ENCODE assay signal across 33 cellular contexts in the genomic region with DNA sequence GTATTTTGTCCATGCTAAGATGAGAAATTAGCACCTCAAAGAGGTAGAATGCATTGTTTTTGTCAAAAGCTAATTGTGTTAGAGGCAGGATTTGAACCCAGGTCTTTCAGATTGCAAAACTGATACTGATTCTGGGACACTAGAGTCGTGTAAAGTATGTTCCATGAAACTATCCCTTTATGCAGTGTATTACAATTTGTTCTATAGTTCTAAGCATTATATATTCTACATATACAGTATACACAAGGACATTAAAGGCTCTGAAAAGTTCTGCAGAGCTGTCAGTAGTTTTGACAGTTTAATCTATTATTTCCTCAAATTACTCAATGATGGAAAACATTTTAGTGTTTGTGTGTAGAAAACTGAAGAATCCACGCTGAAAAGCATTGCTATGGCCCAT. TPM values are rescaled to one million over a fixed set of nuclear protein-coding genes. Genes with fewer than 3 reads are reported as not detected.
DNase-seq lines count a peak whose midpoint lies in the region; ATAC-seq, FAIRE-seq and TF ChIP-seq lines count a peak whose summit lies in the region.
"Had no signal": no experiment of that assay in that cellular context is flagged by ENCODE, and none has a peak within 500 bp of the region (broad histone marks: within the 10 kb centered on the region; RNA-seq: fewer than 3 reads in every experiment).

No MANE protein-coding gene starts in this region.

- 73% methylated on average over 2 of the region's 2 CpGs for WGBS in HepG2 (ENCODE audit: low lambda C conversion rate)
- WGBS in right lobe of liver (ENCODE audit: insufficient coverage, low coverage, low lambda C conversion rate, missing lambda C conversion rate), result 27% methylated on average over 2 of the region's 2 CpGs

- peaks cover 4% of the 10 kb centered on the region for H3K9me3 Mint-ChIP-seq in activated T-helper 17 cell treated with anti-CD3 and anti-CD28 coated beads, Interleukin-2, amount 50 U/mL, for 72 hours
- no peaks in the 10 kb centered on the region for H3K9me3 Mint-ChIP-seq in naive thymus-derived CD8-positive, alpha-beta T cell
- H3K9me3 Mint-ChIP-seq: CD4-positive, CD25-positive, alpha-beta regulatory T cell; CD8-positive, alpha-beta memory T cell had no signal

- in situ Hi-C loops in HepG2 (cut with HindIII; ENCODE audit: extremely low pct_ligation_motif_present, low pct_unique_long_range_greater_than_20kb), result no loop called here

- peaks cover 52% of the 10 kb centered on the region for H3K79me2 ChIP-seq in HepG2 (ENCODE audit: insufficient read depth, low read length)

- no peak overlapping the region for H2AFZ ChIP-seq in HepG2 (ENCODE audit: low read length)

- no peak for FAIRE-seq in HepG2 (lab: Jason Lieb, UNC)
- FAIRE-seq: A204.1, GM12878, GM12892, GM18507 had no signal

- intact Hi-C loops in HepG2 (cut with micrococcal nuclease; ENCODE audit: unreplicated experiment), result no loop called here
- intact Hi-C loops in right lobe of liver (cut with DNase I), result no loop called here
- intact Hi-C loops in mucosa of descending colon (cut with DNase I, micrococcal nuclease), result no loop called here

- H3K27me3 Mint-ChIP-seq in T-helper 17 cell, result peaks cover 31% of the 10 kb centered on the region
- H3K27me3 Mint-ChIP-seq in activated T-helper 17 cell treated with anti-CD3 and anti-CD28 coated beads, Interleukin-2, amount 50 U/mL, for 72 hours, result peaks cover 4% of the 10 kb centered on the region
- H3K27me3 Mint-ChIP-seq in naive thymus-derived CD8-positive, alpha-beta T cell, result peaks cover 0 to 18% (median 2%) of the 10 kb centered on the region in 5 donors

- peak overlapping the region; percentile 43 for H3K27ac Mint-ChIP-seq in T-helper 17 cell
- peak overlapping the region; percentile 89 for H3K27ac Mint-ChIP-seq in activated T-helper 17 cell treated with anti-CD3 and anti-CD28 coated beads, Interleukin-2, amount 50 U/mL, for 72 hours
- H3K27ac Mint-ChIP-seq in naive thymus-derived CD8-positive, alpha-beta T cell, result no peak overlapping the region
- H3K27ac Mint-ChIP-seq: CD4-positive, alpha-beta memory T cell; CD4-positive, CD25-positive, alpha-beta regulatory T cell; CD8-positive, alpha-beta memory T cell had no signal

- DNase-seq in HepG2 (ENCODE audit: low spot score), result no peak
- no peak for DNase-seq in right lobe of liver
- DNase-seq in T-helper 17 cell, result no peak
- no peak for DNase-seq in mucosa of descending colon
- DNase-seq in naive thymus-derived CD8-positive, alpha-beta T cell, result no peak
- DNase-seq: 8988T; ACHN; BE2C; C1 segment of cervical spinal cord; CD4-positive, alpha-beta memory T cell; CD4-positive, CD25-positive, alpha-beta regulatory T cell; CD8-positive, alpha-beta memory T cell; COR-L47; DMS 273 treated with DMSO at 0.1 percent for 48 hours; DMS153; DMS53; DMS79; DND-41; EL; GDM1 had no signal

- peaks cover 100% of the 10 kb centered on the region for H4K20me1 ChIP-seq in HepG2 (ENCODE audit: insufficient read depth, low read length)
- H4K20me1 ChIP-seq: BLaER1 had no signal

- TF ChIP-seq EP300 in HepG2 (IDR thresholded peaks at IDR 0.05; ENCODE audit: low read depth in 2 of 2, low read length in 2 of 2), result no peak
- no peak for TF ChIP-seq EP300 in HepG2 (CRISPR knock-in tag; IDR thresholded peaks at IDR 0.05; ENCODE audit: borderline replicate concordance)

- H3K9me3 ChIP-seq in HepG2 (ENCODE audit: low read length), result no peaks in the 10 kb centered on the region
- no peaks in the 10 kb centered on the region for H3K9me3 ChIP-seq in right lobe of liver
- no peaks in the 10 kb centered on the region for H3K9me3 ChIP-seq in T-helper 17 cell (ENCODE audit: control insufficient read depth, low read length, poor library complexity, severe bottlenecking)
- H3K9me3 ChIP-seq in neutrophil, result peaks cover 5% of the 10 kb centered on the region
- H3K9me3 ChIP-seq in mucosa of descending colon, result no peaks in the 10 kb centered on the region
- H3K9me3 ChIP-seq: BE2C, BLaER1 had no signal

- TF ChIP-seq RAD21 in HepG2 (CRISPR knock-in tag; IDR thresholded peaks at IDR 0.05), result no peak

- peak overlapping the region in 1 of 3 experiments; percentile 47; a peak in 2 of 6 replicates for H3K4me3 ChIP-seq in HepG2 (replicated peaks in 1 of 3; ENCODE audit: insufficient read depth in 1 of 3, low read depth in 2 of 3, low read length in 3 of 3)
- H3K4me3 ChIP-seq in right lobe of liver, result peak overlapping the region in 1 of 3 donors; percentile 7
- H3K4me3 ChIP-seq in neutrophil (ENCODE audit: low read depth in 1 of 2, low read length in 1 of 2), result no peak overlapping the region
- no peak overlapping the region for H3K4me3 ChIP-seq in mucosa of descending colon
- H3K4me3 ChIP-seq: BLaER1, GM12878 had no signal

- no TSS peak for BruUV-seq in HepG2 (replicated peaks; lab: Mats Ljungman, UMichigan)

- H3K27me3 ChIP-seq in HepG2 (ENCODE audit: control insufficient read depth in 1 of 2, insufficient read depth in 2 of 2, low read length in 2 of 2), result no peaks in the 10 kb centered on the region
- H3K27me3 ChIP-seq in right lobe of liver, result no peaks in the 10 kb centered on the region
- no peaks in the 10 kb centered on the region for H3K27me3 ChIP-seq in neutrophil
- H3K27me3 ChIP-seq: BLaER1 had no signal

- no peak overlapping the region for H3K4me3 Mint-ChIP-seq in T-helper 17 cell
- H3K4me3 Mint-ChIP-seq in activated T-helper 17 cell treated with anti-CD3 and anti-CD28 coated beads, Interleukin-2, amount 50 U/mL, for 72 hours, result peak overlapping the region; percentile 82
- no peak overlapping the region for H3K4me3 Mint-ChIP-seq in naive thymus-derived CD8-positive, alpha-beta T cell
- H3K4me3 Mint-ChIP-seq: CD14-positive monocyte; CD4-positive, alpha-beta memory T cell; CD4-positive, CD25-positive, alpha-beta regulatory T cell; CD8-positive, alpha-beta memory T cell had no signal

- peaks cover 2% of the 10 kb centered on the region for H3K36me3 Mint-ChIP-seq in T-helper 17 cell (ENCODE audit: low read depth)
- peaks cover 63% of the 10 kb centered on the region for H3K36me3 Mint-ChIP-seq in activated T-helper 17 cell treated with anti-CD3 and anti-CD28 coated beads, Interleukin-2, amount 50 U/mL, for 72 hours (ENCODE audit: low read depth)
- H3K36me3 Mint-ChIP-seq in naive thymus-derived CD8-positive, alpha-beta T cell, result no peaks in the 10 kb centered on the region
- H3K36me3 Mint-ChIP-seq: CD4-positive, alpha-beta memory T cell; CD4-positive, CD25-positive, alpha-beta regulatory T cell; CD8-positive, alpha-beta memory T cell had no signal

- no peak for TF ChIP-seq POLR2A in HepG2 (IDR thresholded peaks at IDR 0.05; ENCODE audit: insufficient read depth in 1 of 2, low read depth in 2 of 2, low read length in 2 of 2)
- no peak for TF ChIP-seq POLR2A in right lobe of liver (IDR thresholded peaks at IDR 0.05)

- no peak overlapping the region for H3K9ac ChIP-seq in HepG2 (ENCODE audit: insufficient read depth, low read depth, low read length)
- H3K9ac ChIP-seq: BLaER1 had no signal

- no peak for TF ChIP-seq CTCF in HepG2 (CRISPR knock-in tag; IDR thresholded peaks at IDR 0.05)
- TF ChIP-seq CTCF in right lobe of liver (IDR thresholded peaks at IDR 0.05), result no peak
- no peak for TF ChIP-seq CTCF in neutrophil (IDR thresholded peaks at IDR 0.05)
- TF ChIP-seq CTCF in mucosa of descending colon (IDR thresholded peaks at IDR 0.05), result no peak

- no peaks in the 10 kb centered on the region for H3K4me1 Mint-ChIP-seq in T-helper 17 cell
- H3K4me1 Mint-ChIP-seq in activated T-helper 17 cell treated with anti-CD3 and anti-CD28 coated beads, Interleukin-2, amount 50 U/mL, for 72 hours, result peaks cover 37% of the 10 kb centered on the region
- H3K4me1 Mint-ChIP-seq in naive thymus-derived CD8-positive, alpha-beta T cell, result no peaks in the 10 kb centered on the region
- H3K4me1 Mint-ChIP-seq: CD4-positive, alpha-beta memory T cell; CD4-positive, CD25-positive, alpha-beta regulatory T cell; CD8-positive, alpha-beta memory T cell had no signal

- POLR2A ChIA-PET in HepG2 (lab: Yijun Ruan, JAX), result interaction anchor here (0.8 to 2.1 kb wide), 8 partner anchors 8 to 59 kb away, joined by 3 to 11 read pairs (median 3); partner anchors contain the start of gene SERPINA6
- POLR2A ChIA-PET in naive thymus-derived CD8-positive, alpha-beta T cell (lab: Charles Lee), result no interaction called here

- CTCF ChIA-PET in HepG2 (lab: Yijun Ruan, JAX; ENCODE audit: low intra/inter-chr PET ratio, low total read pairs), result no interaction called here

- H3K36me3 ChIP-seq in HepG2 (replicated peaks in 1 of 2; ENCODE audit: control insufficient read depth in 1 of 2, insufficient read depth in 2 of 2, low read length in 2 of 2), result peaks cover 38 to 73% of the 10 kb centered on the region in 2 experiments
- H3K36me3 ChIP-seq in right lobe of liver, result peaks cover 0 to 94% (median 55%) of the 10 kb centered on the region in 4 donors
- H3K36me3 ChIP-seq in neutrophil, result peaks cover 98% of the 10 kb centered on the region
- H3K36me3 ChIP-seq in mucosa of descending colon (ENCODE audit: low read depth), result no peaks in the 10 kb centered on the region
- H3K36me3 ChIP-seq: BE2C, BLaER1 had no signal

- H3K4me1 ChIP-seq in HepG2 (ENCODE audit: insufficient read depth, low read length), result peaks cover 96% of the 10 kb centered on the region
- peaks cover 0 to 31% (median 4%) of the 10 kb centered on the region in 4 donors for H3K4me1 ChIP-seq in right lobe of liver
- peaks cover 52 to 56% of the 10 kb centered on the region in 2 experiments for H3K4me1 ChIP-seq in neutrophil (ENCODE audit: control insufficient read depth in 1 of 2, insufficient read depth in 1 of 2, low read depth in 1 of 2, low read length in 1 of 2)
- peaks cover 16% of the 10 kb centered on the region for H3K4me1 ChIP-seq in mucosa of descending colon (ENCODE audit: low read depth)
- H3K4me1 ChIP-seq: BE2C, BLaER1 had no signal

- no peak for ATAC-seq in HepG2
- no peak for ATAC-seq in right lobe of liver
- ATAC-seq in T-helper 17 cell, result no peak
- no peak for ATAC-seq in activated T-helper 17 cell treated with anti-CD3 and anti-CD28 coated beads, Interleukin-2, amount 50 U/mL, for 72 hours (replicated peaks)
- ATAC-seq in HG02884 (IDR thresholded peaks at IDR 0.05; ENCODE audit: unreplicated experiment), result no peak
- no peak for ATAC-seq in mucosa of descending colon
- ATAC-seq in naive thymus-derived CD8-positive, alpha-beta T cell, result no peak
- ATAC-seq: GM12878 had no signal

- H3K4me2 ChIP-seq in HepG2 (ENCODE audit: low read depth, low read length), result peak overlapping the region; percentile 96
- H3K4me2 ChIP-seq: BLaER1 had no signal

- H3K27ac ChIP-seq in HepG2 (ENCODE audit: extremely low read length, insufficient read depth, low read length), result no peak overlapping the region
- H3K27ac ChIP-seq in right lobe of liver, result no peak overlapping the region
- peak overlapping the region; percentile 97 for H3K27ac ChIP-seq in neutrophil
- H3K27ac ChIP-seq: BLaER1 had no signal

RNA-seq across cellular contexts. Expression of gene SERPINA1, which starts 6.3 kb away (rescaled TPM):
- total RNA-seq in HepG2 (2016; rRNA removed; fragmentation: Illumina TruSeq; extraction: Trizol), result 2,013 and 3,266 TPM in 2 replicates
- total RNA-seq in HepG2 (2016; cell fraction: cytosol; rRNA removed; fragmentation: Illumina TruSeq; extraction: Trizol; ENCODE audit: low read depth), result 1,032 and 1,133 TPM in 2 replicates
- total RNA-seq in HepG2 (2016; cell fraction: insoluble cytoplasmic fraction; rRNA removed; fragmentation: Illumina TruSeq; extraction: Trizol), result 1,778 and 3,168 TPM in 2 replicates
- total RNA-seq in HepG2 (2016; cell fraction: membrane; rRNA removed; fragmentation: Illumina TruSeq; extraction: Trizol), result 2,429 and 2,540 TPM in 2 replicates
- total RNA-seq in HepG2 (2016; cell fraction: nucleus; rRNA removed; fragmentation: Illumina TruSeq; extraction: Trizol), result 3,105 and 3,600 TPM in 2 replicates
- 11,015 and 14,177 TPM in 2 replicates for polyA plus RNA-seq in HepG2 (2011; rRNA removed)
- polyA plus RNA-seq in HepG2 (2011; cell fraction: cytosol; rRNA removed), result 9,533 and 11,655 TPM in 2 replicates
- polyA plus RNA-seq in HepG2 (2011; cell fraction: nucleus; rRNA removed), result 2,313 and 3,208 TPM in 2 replicates
- polyA plus RNA-seq in HepG2 (2012), result 7,481 and 10,843 TPM in 2 replicates
- 4,767 and 4,962 TPM in 2 replicates for polyA plus RNA-seq in HepG2 (2016; cell fraction: cytosol; fragmentation: Illumina TruSeq; extraction: Trizol; ENCODE audit: low read depth)
- 4,118 and 4,730 TPM in 2 replicates for polyA plus RNA-seq in HepG2 (2016; cell fraction: insoluble cytoplasmic fraction; fragmentation: Illumina TruSeq; extraction: Trizol; ENCODE audit: low read depth)
- polyA plus RNA-seq in HepG2 (2016; cell fraction: membrane; fragmentation: Illumina TruSeq; extraction: Trizol; ENCODE audit: low read depth), result 6,083 and 6,679 TPM in 2 replicates
- polyA plus RNA-seq in HepG2 (2016; cell fraction: nucleus; fragmentation: Illumina TruSeq; extraction: Trizol; ENCODE audit: insufficient read depth, low read depth), result 8,870 and 9,648 TPM in 2 replicates
- polyA minus RNA-seq in HepG2 (2011; rRNA and poly(A)+ RNA removed; ENCODE audit: low replicate concordance), result 7.6 and 11,192 TPM in 2 replicates
- 3,443 and 4,995 TPM in 2 replicates for polyA minus RNA-seq in HepG2 (2011; cell fraction: cytosol; rRNA and poly(A)+ RNA removed)
- polyA minus RNA-seq in HepG2 (2011; cell fraction: nucleus; rRNA and poly(A)+ RNA removed), result 1,177 and 2,207 TPM in 2 replicates
- total RNA-seq in right lobe of liver, result over 10,000 TPM; 18,575 to 39,670 (median 31,917) TPM
- total RNA-seq in T-helper 17 cell, result 10 to 100 TPM in 1 of 2 donors, 1 to 10 TPM in 1; 3.5 to 15.5 TPM
- total RNA-seq in activated T-helper 17 cell treated with anti-CD3 and anti-CD28 coated beads, Interleukin-2, amount 50 U/mL, for 72 hours, result 100 to 1,000 TPM in 1 of 2 donors, 1 to 10 TPM in 1; 1.3 to 160 TPM
- total RNA-seq in mucosa of descending colon, result 100 to 1,000 TPM in 2 of 3 donors, 10 to 100 TPM in 1; 98.3 to 311 (median 225) TPM
- not detected for total RNA-seq in naive thymus-derived CD8-positive, alpha-beta T cell
- polyA plus RNA-seq in naive thymus-derived CD8-positive, alpha-beta T cell, result 1 to 10 TPM in 1 of 3 donors, under 1 TPM in 1, not detected in 1; 0.64 to 1.6 TPM
- total RNA-seq: A673; CD4-positive, CD25-positive, alpha-beta regulatory T cell; G401 had no signal
- polyA plus RNA-seq: CD4-positive, alpha-beta memory T cell; CD8-positive, alpha-beta memory T cell had no signal

RNA-seq across cellular contexts. Expression of gene SERPINA2, which starts 15.6 kb away (rescaled TPM):
- total RNA-seq in HepG2 (2016; rRNA removed; fragmentation: Illumina TruSeq; extraction: Trizol) (0.24 TPM in 1 of 2 replicates, not detected in the other), right lobe of liver (not detected), T-helper 17 cell (not detected), mucosa of descending colon (not detected)
- total RNA-seq in HepG2 (2016; cell fraction: cytosol; rRNA removed; fragmentation: Illumina TruSeq; extraction: Trizol; ENCODE audit: low read depth), result not detected in 2 replicates
- total RNA-seq in HepG2 (2016; cell fraction: insoluble cytoplasmic fraction; rRNA removed; fragmentation: Illumina TruSeq; extraction: Trizol), result 0.21 TPM in 1 of 2 replicates, not detected in the other
- total RNA-seq in HepG2 (2016; cell fraction: membrane; rRNA removed; fragmentation: Illumina TruSeq; extraction: Trizol), result not detected in 2 replicates
- total RNA-seq in HepG2 (2016; cell fraction: nucleus; rRNA removed; fragmentation: Illumina TruSeq; extraction: Trizol), result not detected in 2 replicates
- polyA plus RNA-seq in HepG2 (2011; rRNA removed), result 0.08 TPM in 1 of 2 replicates, not detected in the other
- not detected in 2 replicates for polyA plus RNA-seq in HepG2 (2011; cell fraction: cytosol; rRNA removed)
- 0.81 and 0.84 TPM in 2 replicates for polyA plus RNA-seq in HepG2 (2011; cell fraction: nucleus; rRNA removed)
- 0.17 TPM in 1 of 2 replicates, not detected in the other for polyA plus RNA-seq in HepG2 (2012)
- not detected in 2 replicates for polyA plus RNA-seq in HepG2 (2016; cell fraction: cytosol; fragmentation: Illumina TruSeq; extraction: Trizol; ENCODE audit: low read depth)
- not detected in 2 replicates for polyA plus RNA-seq in HepG2 (2016; cell fraction: insoluble cytoplasmic fraction; fragmentation: Illumina TruSeq; extraction: Trizol; ENCODE audit: low read depth)
- 0.21 TPM in 1 of 2 replicates, not detected in the other for polyA plus RNA-seq in HepG2 (2016; cell fraction: membrane; fragmentation: Illumina TruSeq; extraction: Trizol; ENCODE audit: low read depth)
- not detected in 2 replicates for polyA plus RNA-seq in HepG2 (2016; cell fraction: nucleus; fragmentation: Illumina TruSeq; extraction: Trizol; ENCODE audit: insufficient read depth, low read depth)
- polyA minus RNA-seq in HepG2 (2011; rRNA and poly(A)+ RNA removed; ENCODE audit: low replicate concordance), result not detected in 2 replicates
- not detected in 2 replicates for polyA minus RNA-seq in HepG2 (2011; cell fraction: cytosol; rRNA and poly(A)+ RNA removed)
- polyA minus RNA-seq in HepG2 (2011; cell fraction: nucleus; rRNA and poly(A)+ RNA removed), result 0.87 and 1.4 TPM in 2 replicates
- under 1 TPM in 1 of 2 donors, not detected in 1; 0.29 TPM for total RNA-seq in activated T-helper 17 cell treated with anti-CD3 and anti-CD28 coated beads, Interleukin-2, amount 50 U/mL, for 72 hours
- not detected for total RNA-seq in naive thymus-derived CD8-positive, alpha-beta T cell
- polyA plus RNA-seq in naive thymus-derived CD8-positive, alpha-beta T cell, result not detected
- total RNA-seq: A673; CD4-positive, alpha-beta memory T cell; CD4-positive, CD25-positive, alpha-beta regulatory T cell; CD8-positive, alpha-beta memory T cell; Daoy; G401; GM12878 had no signal
- polyA plus RNA-seq: AG04450; CD14-positive monocyte; CD4-positive, alpha-beta memory T cell; CD4-positive, CD25-positive, alpha-beta regulatory T cell; CD8-positive, alpha-beta memory T cell; GM12878 had no signal

RNA-seq across cellular contexts. Expression of gene SERPINA6, which starts 59.0 kb away (rescaled TPM):
- total RNA-seq in HepG2 (2016; rRNA removed; fragmentation: Illumina TruSeq; extraction: Trizol) (144 and 260 TPM in 2 replicates), right lobe of liver (100 to 1,000 TPM; 185 to 407 (median 236) TPM), T-helper 17 cell (not detected), mucosa of descending colon (1 to 10 TPM in 2 of 3 donors, under 1 TPM in 1; 0.44 to 4.7 (median 2.0) TPM)
- 46.5 and 59.8 TPM in 2 replicates for total RNA-seq in HepG2 (2016; cell fraction: cytosol; rRNA removed; fragmentation: Illumina TruSeq; extraction: Trizol; ENCODE audit: low read depth)
- total RNA-seq in HepG2 (2016; cell fraction: insoluble cytoplasmic fraction; rRNA removed; fragmentation: Illumina TruSeq; extraction: Trizol), result 147 and 255 TPM in 2 replicates
- 72.4 and 91.0 TPM in 2 replicates for total RNA-seq in HepG2 (2016; cell fraction: membrane; rRNA removed; fragmentation: Illumina TruSeq; extraction: Trizol)
- 209 and 232 TPM in 2 replicates for total RNA-seq in HepG2 (2016; cell fraction: nucleus; rRNA removed; fragmentation: Illumina TruSeq; extraction: Trizol)
- polyA plus RNA-seq in HepG2 (2011; rRNA removed), result 333 and 391 TPM in 2 replicates
- 334 and 367 TPM in 2 replicates for polyA plus RNA-seq in HepG2 (2011; cell fraction: cytosol; rRNA removed)
- polyA plus RNA-seq in HepG2 (2011; cell fraction: nucleus; rRNA removed), result 148 and 149 TPM in 2 replicates
- polyA plus RNA-seq in HepG2 (2012), result 165 and 183 TPM in 2 replicates
- polyA plus RNA-seq in HepG2 (2016; cell fraction: cytosol; fragmentation: Illumina TruSeq; extraction: Trizol; ENCODE audit: low read depth), result 50.8 and 68.1 TPM in 2 replicates
- 148 and 161 TPM in 2 replicates for polyA plus RNA-seq in HepG2 (2016; cell fraction: insoluble cytoplasmic fraction; fragmentation: Illumina TruSeq; extraction: Trizol; ENCODE audit: low read depth)
- 59.5 and 79.3 TPM in 2 replicates for polyA plus RNA-seq in HepG2 (2016; cell fraction: membrane; fragmentation: Illumina TruSeq; extraction: Trizol; ENCODE audit: low read depth)
- 298 and 309 TPM in 2 replicates for polyA plus RNA-seq in HepG2 (2016; cell fraction: nucleus; fragmentation: Illumina TruSeq; extraction: Trizol; ENCODE audit: insufficient read depth, low read depth)
- polyA minus RNA-seq in HepG2 (2011; rRNA and poly(A)+ RNA removed; ENCODE audit: low replicate concordance), result 295 TPM in 1 of 2 replicates, not detected in the other
- 62.1 and 78.1 TPM in 2 replicates for polyA minus RNA-seq in HepG2 (2011; cell fraction: cytosol; rRNA and poly(A)+ RNA removed)
- polyA minus RNA-seq in HepG2 (2011; cell fraction: nucleus; rRNA and poly(A)+ RNA removed), result 54.3 and 66.5 TPM in 2 replicates
- under 1 TPM in 1 of 2 donors, not detected in 1; 0.61 TPM for total RNA-seq in activated T-helper 17 cell treated with anti-CD3 and anti-CD28 coated beads, Interleukin-2, amount 50 U/mL, for 72 hours
- total RNA-seq in naive thymus-derived CD8-positive, alpha-beta T cell, result not detected
- not detected for polyA plus RNA-seq in naive thymus-derived CD8-positive, alpha-beta T cell
- total RNA-seq: A673; CD4-positive, alpha-beta memory T cell; CD4-positive, CD25-positive, alpha-beta regulatory T cell; CD8-positive, alpha-beta memory T cell; G401 had no signal
- polyA plus RNA-seq: AG04450; CD14-positive monocyte; CD4-positive, alpha-beta memory T cell; CD4-positive, CD25-positive, alpha-beta regulatory T cell; CD8-positive, alpha-beta memory T cell had no signal

Comparison
In these comparisons a context has a peak if more than half of its experiments do, and no peak if none do; other contexts are left out.
1. H3K27ac Mint-ChIP-seq: peak in T-helper 17 cell (single experiment) and activated T-helper 17 cell treated with anti-CD3 and anti-CD28 coated beads, Interleukin-2, amount 50 U/mL, for 72 hours (single experiment); none in naive thymus-derived CD8-positive, alpha-beta T cell (0 of 10).
2. RNA of gene SERPINA6, which starts 59.0 kb away (total RNA-seq): 46.5 to 260 TPM in HepG2 and 185 to 407 TPM in right lobe of liver; 0.44 to 4.7 TPM in mucosa of descending colon, 0.61 TPM in activated T-helper 17 cell treated with anti-CD3 and anti-CD28 coated beads, Interleukin-2, amount 50 U/mL, for 72 hours, not detected in T-helper 17 cell and not detected in naive thymus-derived CD8-positive, alpha-beta T cell; every median in the first group is over 4 times any median in the second.